8 cellular contexts compared by ENCODE assay signal in the genomic region with DNA sequence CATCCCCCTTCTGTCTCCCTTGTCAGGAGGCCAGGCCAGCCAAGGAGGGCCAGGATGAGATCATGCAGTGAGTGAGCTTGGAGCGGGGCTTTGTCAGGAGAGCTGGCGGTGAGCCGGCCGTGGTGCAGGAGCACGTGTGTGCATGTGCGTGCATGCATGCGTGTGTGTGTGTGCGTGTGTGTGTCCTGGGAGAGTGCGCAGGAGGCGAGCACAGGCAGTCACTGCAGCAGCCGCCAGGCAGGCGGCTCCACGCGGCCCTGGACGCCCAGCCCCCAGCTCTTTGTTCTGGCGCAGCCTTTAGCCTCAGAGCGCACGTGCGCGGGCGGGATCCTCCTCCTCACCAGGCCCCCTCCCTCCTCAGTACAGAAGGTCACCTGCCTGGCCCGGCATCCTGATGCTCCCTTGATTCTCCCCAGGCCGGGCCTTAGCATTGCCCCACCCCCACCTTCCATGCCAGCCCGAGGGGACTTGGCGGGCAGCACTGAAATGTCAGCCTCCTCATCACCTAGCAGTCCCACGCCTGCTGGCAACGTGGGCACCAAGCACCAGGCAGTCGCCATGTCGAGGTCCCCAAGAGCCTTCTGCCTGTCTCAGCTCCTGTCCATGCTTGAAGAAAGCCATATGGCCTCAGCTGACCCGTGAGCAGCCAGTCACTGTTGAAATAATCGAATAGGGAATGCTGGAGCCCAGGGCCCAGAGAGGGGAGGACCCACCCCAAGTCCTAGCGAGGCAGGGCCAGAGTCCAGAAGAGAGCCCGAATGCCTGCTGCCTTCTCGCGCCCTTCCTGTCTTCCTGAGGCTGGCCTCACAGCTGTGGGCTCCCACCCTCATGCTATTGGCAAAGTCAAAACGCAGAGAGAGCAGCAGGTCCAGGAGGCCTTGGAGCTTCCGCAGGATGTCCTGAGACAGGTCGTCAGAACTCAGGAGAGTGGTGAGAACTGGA.
DNase-seq lines count a peak whose midpoint lies in the region; ATAC-seq and TF ChIP-seq lines count a peak whose summit lies in the region.

No MANE protein-coding gene starts in this region.

- H3K4me3 Mint-ChIP-seq in naive thymus-derived CD4-positive, alpha-beta T cell = no peak overlapping the region
- no peak overlapping the region for H3K4me3 Mint-ChIP-seq in Caco-2 (ENCODE audit: unreplicated experiment)

- H3K36me3 ChIP-seq in SK-N-SH (replicated peaks in 1 of 2; ENCODE audit: control insufficient read depth in 1 of 2, insufficient read depth in 2 of 2, low read length in 1 of 2) (peaks cover 17 to 28% of the 10 kb centered on the region in 2 experiments), Caco-2 (ENCODE audit: control insufficient read depth, insufficient read depth, low read length) (peaks cover 13% of the 10 kb centered on the region)
- peaks cover 0 to 26% (median 4%) of the 10 kb centered on the region in 3 experiments for H3K36me3 ChIP-seq in naive thymus-derived CD4-positive, alpha-beta T cell (ENCODE audit: control insufficient read depth in 2 of 3, insufficient read depth in 3 of 3, low read length in 3 of 3)

- H3K4me1 ChIP-seq in SK-N-SH (ENCODE audit: control insufficient read depth in 1 of 2, insufficient read depth in 2 of 2, low read depth in 1 of 2, low read length in 1 of 2) (peaks cover 33 to 79% of the 10 kb centered on the region in 2 experiments), Caco-2 (no peaks in the 10 kb centered on the region)
- H3K4me1 ChIP-seq in naive thymus-derived CD4-positive, alpha-beta T cell (ENCODE audit: control insufficient read depth in 2 of 2, insufficient read depth in 2 of 2, low read length in 2 of 2) = no peaks in the 10 kb centered on the region

- H3K9me3 ChIP-seq in SK-N-SH (no peaks in the 10 kb centered on the region), Caco-2 (no peaks in the 10 kb centered on the region)
- no peaks in the 10 kb centered on the region for H3K9me3 ChIP-seq in naive thymus-derived CD4-positive, alpha-beta T cell (ENCODE audit: control insufficient read depth in 2 of 3, low read length in 3 of 3)

- H3K9ac ChIP-seq in SK-N-SH = peak overlapping the region; percentile 10; the same call in 1 of the 2 replicates

- TF ChIP-seq RAD21 in SK-N-SH (IDR thresholded peaks at IDR 0.05; ENCODE audit: low read length) = peak; percentile 31

- H3K9me3 Mint-ChIP-seq in naive thymus-derived CD4-positive, alpha-beta T cell = no peaks in the 10 kb centered on the region
- H3K9me3 Mint-ChIP-seq in Caco-2 (ENCODE audit: unreplicated experiment) = no peaks in the 10 kb centered on the region

- no peak overlapping the region for H3K4me3 ChIP-seq in SK-N-SH (ENCODE audit: low read depth in 2 of 2, low read length in 1 of 2)
- no peak overlapping the region for H3K4me3 ChIP-seq in foreskin fibroblast (ENCODE audit: low read depth in 1 of 2, low read length in 2 of 2)
- H3K4me3 ChIP-seq in naive thymus-derived CD4-positive, alpha-beta T cell (ENCODE audit: low read length) = no peak overlapping the region
- no peak overlapping the region for H3K4me3 ChIP-seq in Caco-2 (ENCODE audit: low read depth, low read length)

- peak; percentile 75 for DNase-seq in AG08395 (ENCODE audit: low spot score)
- DNase-seq in SK-N-SH = peak; percentile 84
- peak; percentile 91 to 96 for DNase-seq in foreskin fibroblast
- DNase-seq in naive thymus-derived CD4-positive, alpha-beta T cell = no peak
- DNase-seq in RKO (ENCODE audit: low spot score) = no peak
- DNase-seq in Caco-2 = no peak
- no peak for DNase-seq in stimulated activated CD4-positive, alpha-beta T cell treated with anti-CD3 and anti-CD28 coated beads, Interleukin-4, amount 100 ng/mL, for 4 hours

- TF ChIP-seq EP300 in SK-N-SH (IDR thresholded peaks at IDR 0.05; ENCODE audit: borderline replicate concordance in 1 of 2, low read depth in 1 of 2, low read length in 1 of 2) = peak in 1 of 2 experiments; percentile 49; a peak in 2 of 4 replicates

- CTCF ChIA-PET in SK-N-SH (lab: Yijun Ruan, JAX) (interaction anchor here (0.8 to 1.7 kb wide), 13 partner anchors 12 to 126 kb away, joined by 3 to 11 read pairs (median 4); no protein-coding TSS in a partner anchor), Caco-2 (lab: Charles Lee) (interaction anchor here (0.7 kb wide), 1 partner anchor 1609 kb away, joined by 4 read pairs; no protein-coding TSS in a partner anchor)
- CTCF ChIA-PET in naive thymus-derived CD4-positive, alpha-beta T cell (lab: Charles Lee) = no interaction called here

- no peak overlapping the region for H2AFZ ChIP-seq in SK-N-SH (ENCODE audit: low read depth)

- no peak overlapping the region for H3K27ac Mint-ChIP-seq in naive thymus-derived CD4-positive, alpha-beta T cell
- H3K27ac Mint-ChIP-seq in Caco-2 (ENCODE audit: unreplicated experiment) = no peak overlapping the region

- peaks cover 0 to 28% (median 12%) of the 10 kb centered on the region in 5 donors for H3K36me3 Mint-ChIP-seq in naive thymus-derived CD4-positive, alpha-beta T cell
- peaks cover 46% of the 10 kb centered on the region for H3K36me3 Mint-ChIP-seq in Caco-2 (ENCODE audit: insufficient read depth, unreplicated experiment)

- H3K27me3 ChIP-seq in SK-N-SH (ENCODE audit: insufficient read depth) (no peaks in the 10 kb centered on the region), Caco-2 (replicated peaks; ENCODE audit: control insufficient read depth, insufficient read depth, low read length) (no peaks in the 10 kb centered on the region)
- H3K27me3 ChIP-seq in naive thymus-derived CD4-positive, alpha-beta T cell (ENCODE audit: control insufficient read depth in 2 of 2, insufficient read depth in 2 of 2, low read length in 2 of 2) = no peaks in the 10 kb centered on the region

- no peaks in the 10 kb centered on the region for H3K4me1 Mint-ChIP-seq in naive thymus-derived CD4-positive, alpha-beta T cell
- no peaks in the 10 kb centered on the region for H3K4me1 Mint-ChIP-seq in Caco-2 (ENCODE audit: low read depth, unreplicated experiment)

- H3K4me2 ChIP-seq in SK-N-SH = peak overlapping the region; percentile 37; the same call in 1 of the 2 replicates

- ATAC-seq in naive thymus-derived CD4-positive, alpha-beta T cell = peak; percentile 17
- ATAC-seq in GM21529 (IDR thresholded peaks at IDR 0.05; ENCODE audit: unreplicated experiment) = no peak

- no peaks in the 10 kb centered on the region for H3K27me3 Mint-ChIP-seq in naive thymus-derived CD4-positive, alpha-beta T cell
- H3K27me3 Mint-ChIP-seq in Caco-2 (ENCODE audit: insufficient read depth, unreplicated experiment) = no peaks in the 10 kb centered on the region

- POLR2A ChIA-PET in SK-N-SH (lab: Yijun Ruan, JAX) (interaction anchor here (0.7 to 12.4 kb wide), 18 partner anchors 8 to 477 kb away, joined by 3 to 237 read pairs (median 6); no protein-coding TSS in a partner anchor), Caco-2 (lab: Charles Lee) (no interaction called here)
- POLR2A ChIA-PET in naive thymus-derived CD4-positive, alpha-beta T cell (lab: Charles Lee) = no interaction called here

- peaks cover 6% of the 10 kb centered on the region; the same call in 1 of the 2 replicates for H3K79me2 ChIP-seq in SK-N-SH (ENCODE audit: insufficient read depth)

- no peaks in the 10 kb centered on the region for H3K9me2 ChIP-seq in SK-N-SH

- H3K27ac ChIP-seq in SK-N-SH (ENCODE audit: low read depth in 2 of 2, low read length in 1 of 2) = peak overlapping the region; percentile 72 to 93
- no peak overlapping the region for H3K27ac ChIP-seq in naive thymus-derived CD4-positive, alpha-beta T cell (ENCODE audit: low read depth, low read length)

- H3F3A ChIP-seq in SK-N-SH (replicated peaks; ENCODE audit: insufficient read depth) = peaks cover 6% of the 10 kb centered on the region

- 54% methylated on average over 19 of the region's 38 CpGs for WGBS in SK-N-SH (ENCODE audit: low lambda C conversion rate)

- peaks cover 12% of the 10 kb centered on the region; the same call in 1 of the 2 replicates for H4K20me1 ChIP-seq in SK-N-SH (ENCODE audit: insufficient read depth)

- no TSS peak for BruUV-seq in Caco-2 (replicated peaks; lab: Mats Ljungman, UMichigan)

- intact Hi-C loops in naive thymus-derived CD4-positive, alpha-beta T cell (cut with micrococcal nuclease) = no loop called here
- intact Hi-C loops in Caco-2 (cut with micrococcal nuclease; ENCODE audit: unreplicated experiment) = no loop called here

- TF ChIP-seq CTCF in SK-N-SH (IDR thresholded peaks at IDR 0.05) = no peak
- TF ChIP-seq CTCF in foreskin fibroblast (IDR thresholded peaks at IDR 0.05; ENCODE audit: low read depth, low read length) = no peak
- no peak for TF ChIP-seq CTCF in Caco-2 (IDR thresholded peaks at IDR 0.05; ENCODE audit: insufficient read depth in 1 of 2, low read depth in 1 of 2, low read length in 1 of 2, severe bottlenecking in 1 of 2, unreplicated experiment in 1 of 2)

TF ChIP-seq in SK-N-SH, 30 proteins besides CTCF, POLR2A, EP300 and RAD21 (continues in another document):
- TF ChIP-seq MEF2A (IDR thresholded peaks at IDR 0.05; ENCODE audit: borderline replicate concordance, low read depth) (no peak), MXI1 (IDR thresholded peaks at IDR 0.05; ENCODE audit: low read depth, low read length) (peak; percentile 92), FOXJ3 (CRISPR knock-in tag; IDR thresholded peaks at IDR 0.05) (peak; percentile 90), GABPA (IDR thresholded peaks at IDR 0.05; ENCODE audit: low read depth) (no peak)
- TF ChIP-seq, protein P1, sequence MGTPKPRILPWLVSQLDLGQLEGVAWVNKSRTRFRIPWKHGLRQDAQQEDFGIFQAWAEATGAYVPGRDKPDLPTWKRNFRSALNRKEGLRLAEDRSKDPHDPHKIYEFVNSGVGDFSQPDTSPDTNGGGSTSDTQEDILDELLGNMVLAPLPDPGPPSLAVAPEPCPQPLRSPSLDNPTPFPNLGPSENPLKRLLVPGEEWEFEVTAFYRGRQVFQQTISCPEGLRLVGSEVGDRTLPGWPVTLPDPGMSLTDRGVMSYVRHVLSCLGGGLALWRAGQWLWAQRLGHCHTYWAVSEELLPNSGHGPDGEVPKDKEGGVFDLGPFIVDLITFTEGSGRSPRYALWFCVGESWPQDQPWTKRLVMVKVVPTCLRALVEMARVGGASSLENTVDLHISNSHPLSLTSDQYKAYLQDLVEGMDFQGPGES (IDR thresholded peaks at IDR 0.05; ENCODE audit: low read depth, low read length) = no peak
- TF ChIP-seq, protein P2, sequence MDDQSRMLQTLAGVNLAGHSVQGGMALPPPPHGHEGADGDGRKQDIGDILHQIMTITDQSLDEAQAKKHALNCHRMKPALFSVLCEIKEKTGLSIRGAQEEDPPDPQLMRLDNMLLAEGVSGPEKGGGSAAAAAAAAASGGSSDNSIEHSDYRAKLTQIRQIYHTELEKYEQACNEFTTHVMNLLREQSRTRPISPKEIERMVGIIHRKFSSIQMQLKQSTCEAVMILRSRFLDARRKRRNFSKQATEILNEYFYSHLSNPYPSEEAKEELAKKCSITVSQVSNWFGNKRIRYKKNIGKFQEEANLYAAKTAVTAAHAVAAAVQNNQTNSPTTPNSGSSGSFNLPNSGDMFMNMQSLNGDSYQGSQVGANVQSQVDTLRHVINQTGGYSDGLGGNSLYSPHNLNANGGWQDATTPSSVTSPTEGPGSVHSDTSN (IDR thresholded peaks at IDR 0.05) = peak; percentile 21; the same call in 1 of the 2 replicates
- TF ChIP-seq, protein P3, sequence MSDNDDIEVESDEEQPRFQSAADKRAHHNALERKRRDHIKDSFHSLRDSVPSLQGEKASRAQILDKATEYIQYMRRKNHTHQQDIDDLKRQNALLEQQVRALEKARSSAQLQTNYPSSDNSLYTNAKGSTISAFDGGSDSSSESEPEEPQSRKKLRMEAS (IDR thresholded peaks at IDR 0.05; ENCODE audit: low read depth) = peak; percentile 87

Comparison
In these comparisons a context has a peak if more than half of its experiments do, and no peak if none do; other contexts are left out.
1. DNase-seq: peak in AG08395 (single experiment), SK-N-SH (single experiment) and foreskin fibroblast (2 of 2); none in naive thymus-derived CD4-positive, alpha-beta T cell (0 of 9), RKO (single experiment), Caco-2 (0 of 2) and stimulated activated CD4-positive, alpha-beta T cell treated with anti-CD3 and anti-CD28 coated beads, Interleukin-4, amount 100 ng/mL, for 4 hours (0 of 2).